Comparison of ENCODE assay signal across 19 cellular contexts in the genomic region with DNA sequence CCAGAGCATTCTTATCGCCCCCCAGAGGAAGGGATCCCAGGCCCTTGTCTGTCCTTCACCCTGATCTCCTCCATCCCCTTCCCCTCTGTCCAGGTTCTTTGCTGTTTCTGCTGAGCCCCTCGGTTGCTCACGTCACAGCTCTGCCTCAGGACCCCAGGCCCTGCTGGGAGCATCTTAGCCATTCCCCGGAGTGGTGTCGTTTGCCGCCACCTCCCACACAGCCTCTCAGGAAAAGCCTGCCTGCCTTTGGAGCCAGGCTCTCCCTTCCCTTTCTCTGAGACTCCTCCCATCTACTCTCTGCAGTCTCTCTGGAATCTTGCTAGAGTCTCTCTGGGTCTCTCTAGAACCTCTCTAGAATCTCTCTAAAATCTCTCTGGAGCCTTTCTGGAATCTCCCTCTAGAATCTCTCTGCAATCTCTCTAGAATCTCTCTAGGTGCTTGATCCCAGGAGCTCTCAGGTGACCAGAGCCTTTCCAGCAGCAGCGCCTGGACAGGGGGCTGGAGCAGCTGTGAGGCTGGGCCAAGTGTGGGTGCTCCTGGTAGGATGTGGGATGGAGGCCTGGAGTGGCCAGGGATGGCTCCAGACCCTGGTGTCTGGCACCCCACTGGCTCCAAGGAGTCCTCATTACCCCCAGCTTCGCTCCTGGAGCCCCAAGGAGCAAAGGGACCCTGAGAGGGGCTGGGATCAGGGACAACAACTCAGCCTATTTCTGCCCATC.
"Had no signal": no experiment of that assay in that cellular context is flagged by ENCODE, and none has a peak within 500 bp of the region (broad histone marks: within the 10 kb centered on the region; RNA-seq: fewer than 3 reads in every experiment).

No MANE protein-coding gene starts in this region.

- H3K27ac ChIP-seq: dorsolateral prefrontal cortex, heart right ventricle, psoas muscle, sigmoid colon, skin epidermis had no signal

- DNase-seq: cortex of kidney; dorsolateral prefrontal cortex; effector CD8-positive, alpha-beta T cell; foreskin melanocyte; heart right ventricle; hypothalamus; islet precursor cell; mammary epithelial cell; mucosa of descending colon; naive thymus-derived CD8-positive, alpha-beta T cell; psoas muscle; retina; sigmoid colon; stimulated activated CD4-positive, alpha-beta T cell treated with anti-CD3 and anti-CD28 coated beads, Interleukin-2, amount 100 ng/mL, for 24 hours; stimulated activated CD4-positive, alpha-beta T cell treated with anti-CD3 and anti-CD28 coated beads, Interleukin-4, amount 100 ng/mL, for 4 hours; stimulated activated naive CD4-positive, alpha-beta T cell treated with Interleukin-2 at 50 U/mL for 16 hours; trophoblast cell had no signal

- H3K4me3 ChIP-seq: dorsolateral prefrontal cortex, heart right ventricle, mucosa of descending colon, psoas muscle, sigmoid colon, skin epidermis had no signal

- H3K4me1 ChIP-seq: psoas muscle had no signal

- H3K27me3 ChIP-seq: dorsolateral prefrontal cortex, heart right ventricle, sigmoid colon had no signal

- H3K27ac Mint-ChIP-seq: naive thymus-derived CD8-positive, alpha-beta T cell had no signal

- H3K4me3 Mint-ChIP-seq: central memory CD8-positive, alpha-beta T cell; naive thymus-derived CD8-positive, alpha-beta T cell had no signal

- H3K9me3 ChIP-seq: heart right ventricle, mucosa of descending colon, psoas muscle, sigmoid colon had no signal

- H3K36me3 ChIP-seq: heart right ventricle, sigmoid colon had no signal

- H3K4me1 Mint-ChIP-seq: central memory CD8-positive, alpha-beta T cell; naive thymus-derived CD8-positive, alpha-beta T cell had no signal

- H3K9me3 Mint-ChIP-seq: central memory CD8-positive, alpha-beta T cell had no signal

- H3K36me3 Mint-ChIP-seq: naive thymus-derived CD8-positive, alpha-beta T cell had no signal
